Comparison of ENCODE assay signal across 8 cellular contexts in genomic region chr2:60998628-60999545, GRCh38. TPM values are rescaled to one million over a fixed set of nuclear protein-coding genes. Genes with fewer than 3 reads are reported as not detected.
A peak's percentile ranks its signal among the peaks of the same experiment; 100 is the strongest.
DNase-seq lines count a peak whose midpoint lies in the region; ATAC-seq and TF ChIP-seq lines count a peak whose summit lies in the region.

No MANE protein-coding gene starts in this region.

- H3K27me3 ChIP-seq in DND-41 (ENCODE audit: insufficient read depth, low read length, poor library complexity) (no peaks in the 10 kb centered on the region), upper lobe of left lung (no peaks in the 10 kb centered on the region)

- in situ Hi-C loops in astrocyte of the cerebellum (cut with HindIII; ENCODE audit: low sequenced_read_pairs) = no loop called here

- no peak overlapping the region for H3K9ac ChIP-seq in DND-41 (ENCODE audit: low read depth, low read length)

- H3K27ac ChIP-seq in DND-41 (ENCODE audit: low read length) = no peak overlapping the region
- H3K27ac ChIP-seq in upper lobe of left lung = no peak overlapping the region

- no peak overlapping the region for H2AFZ ChIP-seq in DND-41 (ENCODE audit: low read depth, low read length)

- no peak for DNase-seq in DND-41
- DNase-seq in NCI-H446 (lab: John Stamatoyannopoulos, UW) = peak; percentile 14 to 71
- peak; percentile 34 for DNase-seq in astrocyte of the cerebellum (ENCODE audit: low read depth)
- DNase-seq in kidney tubule cell (ENCODE audit: low spot score) = peak; percentile 51
- DNase-seq in upper lobe of left lung = no peak

- TF ChIP-seq POLR2A in upper lobe of left lung (IDR thresholded peaks at IDR 0.05) = no peak

- H3K4me3 ChIP-seq in DND-41 (ENCODE audit: low read depth in 1 of 2, low read length in 2 of 2) = no peak overlapping the region
- H3K4me3 ChIP-seq in astrocyte of the cerebellum (ENCODE audit: low read depth, low read length) = no peak overlapping the region
- no peak overlapping the region for H3K4me3 ChIP-seq in upper lobe of left lung

- no peaks in the 10 kb centered on the region for H4K20me1 ChIP-seq in DND-41 (ENCODE audit: insufficient read depth, low read length)

- WGBS in upper lobe of left lung, 2 donors = 80% methylated on average over 4 of the region's 4 CpGs

- H3K4me1 ChIP-seq in DND-41 (ENCODE audit: insufficient read depth, low read length) = no peaks in the 10 kb centered on the region
- H3K4me1 ChIP-seq in upper lobe of left lung = no peaks in the 10 kb centered on the region

- H3K9me3 ChIP-seq in DND-41 (ENCODE audit: insufficient read depth, low read length, severe bottlenecking) (no peaks in the 10 kb centered on the region), upper lobe of left lung (no peaks in the 10 kb centered on the region)

- H3K4me2 ChIP-seq in DND-41 (ENCODE audit: insufficient read depth, low read length) = no peak overlapping the region

- no peaks in the 10 kb centered on the region for H3K36me3 ChIP-seq in DND-41 (ENCODE audit: insufficient read depth, low read length)
- no peaks in the 10 kb centered on the region for H3K36me3 ChIP-seq in upper lobe of left lung

- H3K79me2 ChIP-seq in DND-41 (ENCODE audit: insufficient read depth, low read length) = no peaks in the 10 kb centered on the region

- no peak for TF ChIP-seq EP300 in upper lobe of left lung (IDR thresholded peaks at IDR 0.05)

- TF ChIP-seq CTCF in DND-41 (IDR thresholded peaks at IDR 0.05; ENCODE audit: borderline replicate concordance, extremely low read depth, low read length, poor library complexity, severe bottlenecking) = peak; percentile 76
- TF ChIP-seq CTCF in astrocyte of the cerebellum (IDR thresholded peaks at IDR 0.05; ENCODE audit: low read depth, low read length, missing control alignments) = peak; percentile 12
- TF ChIP-seq CTCF in upper lobe of left lung (IDR thresholded peaks at IDR 0.05) = peak; percentile 26 to 72 (median 63)

- ATAC-seq in DND-41 (ENCODE audit: insufficient read depth, low read depth) (peak; percentile 81), HG02973 (IDR thresholded peaks at IDR 0.05; ENCODE audit: unreplicated experiment) (peak; percentile 47), upper lobe of left lung (ENCODE audit: low FRiP score in 2 of 2) (peak in 1 of 2 donors; percentile 78), HG02678 (IDR thresholded peaks at IDR 0.05; ENCODE audit: unreplicated experiment) (no peak), GM21381 (IDR thresholded peaks at IDR 0.05; ENCODE audit: unreplicated experiment) (no peak)

RNA-seq across cellular contexts. Expression of gene PEX13, which starts 18.6 kb away (rescaled TPM):
- total RNA-seq in upper lobe of left lung = 10 to 100 TPM; 10.7 to 42.8 (median 28.6) TPM

RNA-seq across cellular contexts. Expression of gene PUS10, which starts 19.2 kb away (rescaled TPM):
- total RNA-seq in upper lobe of left lung = 10 to 100 TPM in 3 of 6 donors, 1 to 10 TPM in 3; 6.1 to 28.3 (median 10.3) TPM

Comparison
In these comparisons a context has a peak if more than half of its experiments do, and no peak if none do; other contexts are left out.
1. ATAC-seq: peak in DND-41 (single experiment) and HG02973 (single experiment); none in HG02678 (single experiment) and GM21381 (single experiment).
2. DNase-seq: peak in NCI-H446 (2 of 2), astrocyte of the cerebellum (single experiment) and kidney tubule cell (single experiment); none in DND-41 (single experiment) and upper lobe of left lung (0 of 2).
3. CTCF ChIP-seq: peak in every context shown above with its lines; median percentile 76 in DND-41; 63 in upper lobe of left lung; 12 in astrocyte of the cerebellum.